ENCODE assay signal across 17 cellular contexts in the genomic region with DNA sequence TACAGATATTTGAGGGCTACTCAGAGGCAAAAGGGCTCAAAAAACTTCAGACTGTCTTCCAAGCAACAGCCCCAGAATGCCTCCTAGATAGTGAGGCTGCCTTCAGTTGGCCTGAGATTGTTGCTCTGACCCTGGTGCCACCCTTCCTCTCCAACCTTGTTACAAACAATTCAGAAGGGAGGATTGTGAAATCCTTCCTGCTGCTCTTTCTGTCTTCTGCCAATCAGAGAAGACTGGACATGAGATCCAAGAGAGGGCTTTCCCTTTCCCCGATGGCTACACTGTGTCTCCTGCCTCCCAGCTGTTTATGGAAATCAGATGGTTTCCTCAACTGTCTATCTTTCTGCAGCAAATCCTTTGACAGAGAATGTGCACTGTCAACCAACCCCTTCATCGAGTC.
"Had no signal": no experiment of that assay in that cellular context is flagged by ENCODE, and none has a peak within 500 bp of the region (broad histone marks: within the 10 kb centered on the region; RNA-seq: fewer than 3 reads in every experiment).

No MANE protein-coding gene starts in this region.

- H3K4me3 ChIP-seq: cardiac muscle cell, lower lobe of right lung, right atrium auricular region, smooth muscle cell, testis had no signal

- H3K27ac ChIP-seq: cardiac muscle cell, epithelial cell of prostate, lower lobe of right lung, right atrium auricular region, testis had no signal

- H3K36me3 ChIP-seq: cardiac muscle cell, lower lobe of right lung, right atrium auricular region had no signal

- H3K4me1 ChIP-seq: lower lobe of right lung, right atrium auricular region, testis had no signal

- FAIRE-seq: frontal cortex, keratinocyte had no signal

- H3K27me3 ChIP-seq: cardiac muscle cell, right atrium auricular region, testis had no signal

- H3K4me2 ChIP-seq: smooth muscle cell had no signal

- DNase-seq: activated CD8-positive, alpha-beta memory T cell treated with anti-CD3 and anti-CD28 coated beads for 24 hours; activated CD8-positive, alpha-beta memory T cell treated with anti-CD3 and anti-CD28 coated beads, Interleukin-2, amount 50 U/mL, for 48 hours; activated effector memory CD4-positive, alpha-beta T cell treated with anti-CD3 and anti-CD28 coated beads, Interleukin-2, amount 50 U/mL, for 16 hours; activated naive CD4-positive, alpha-beta T cell treated with anti-CD3 and anti-CD28 coated beads, Interleukin-2, amount 50 U/mL, for 16 hours; activated T-cell treated with anti-CD3 and anti-CD28 coated beads, Interleukin-2, amount 50 U/mL, for 72 hours; effector memory CD8-positive, alpha-beta T cell; lower lobe of right lung; nucleus accumbens; posterior cingulate gyrus; stimulated activated CD4-positive, alpha-beta T cell treated with anti-CD3 and anti-CD28 coated beads, Interleukin-4, amount 100 ng/mL, for 4 hours; testis had no signal

- H3K9me3 ChIP-seq: lower lobe of right lung, right atrium auricular region, testis had no signal
